ENCODE assay signal across 24 cellular contexts in genomic region chrX:148960060-148960459, GRCh38.
"Had no signal": no experiment of that assay in that cellular context is flagged by ENCODE, and none has a peak within 500 bp of the region (broad histone marks: within the 10 kb centered on the region; RNA-seq: fewer than 3 reads in every experiment).

No MANE protein-coding gene starts in this region.

- H3K4me1 ChIP-seq: ascending aorta, psoas muscle had no signal

- H3K27ac Mint-ChIP-seq: activated CD8-positive, alpha-beta T cell treated with anti-CD3 and anti-CD28 coated beads for 36 hours; effector memory CD8-positive, alpha-beta T cell; immature natural killer cell; naive thymus-derived CD8-positive, alpha-beta T cell; stimulated activated naive CD8-positive, alpha-beta T cell treated with anti-CD3 and anti-CD28 coated beads, Interleukin-15, amount 100 ng/mL, for 72 hours; type B pancreatic cell had no signal

- H3K9me3 ChIP-seq: ascending aorta, mucosa of descending colon, psoas muscle had no signal

- H3K36me3 ChIP-seq: ascending aorta, cardiac muscle cell had no signal

- H3K4me3 Mint-ChIP-seq: activated CD8-positive, alpha-beta T cell treated with anti-CD3 and anti-CD28 coated beads for 36 hours; activated T-cell treated with anti-CD3 and anti-CD28 coated beads, Interleukin-2, amount 50 U/mL, for 4 hours; effector memory CD8-positive, alpha-beta T cell; immature natural killer cell; naive thymus-derived CD8-positive, alpha-beta T cell; stimulated activated naive CD8-positive, alpha-beta T cell treated with anti-CD3 and anti-CD28 coated beads, Interleukin-15, amount 100 ng/mL, for 72 hours; type B pancreatic cell had no signal

- ATAC-seq: activated CD8-positive, alpha-beta T cell treated with anti-CD3 and anti-CD28 coated beads for 36 hours; activated T-cell treated with anti-CD3 and anti-CD28 coated beads, Interleukin-2, amount 50 U/mL, for 4 hours; effector memory CD8-positive, alpha-beta T cell; mucosa of descending colon; naive thymus-derived CD8-positive, alpha-beta T cell; psoas muscle; right cardiac atrium; stimulated activated naive CD8-positive, alpha-beta T cell treated with anti-CD3 and anti-CD28 coated beads, Interleukin-15, amount 100 ng/mL, for 72 hours had no signal

- H3K27me3 Mint-ChIP-seq: activated CD8-positive, alpha-beta T cell treated with anti-CD3 and anti-CD28 coated beads for 36 hours; effector memory CD8-positive, alpha-beta T cell; naive thymus-derived CD8-positive, alpha-beta T cell; stimulated activated naive CD8-positive, alpha-beta T cell treated with anti-CD3 and anti-CD28 coated beads, Interleukin-15, amount 100 ng/mL, for 72 hours; type B pancreatic cell had no signal

- FAIRE-seq: small intestine had no signal

- H3K36me3 Mint-ChIP-seq: immature natural killer cell; naive thymus-derived CD8-positive, alpha-beta T cell had no signal

- H3K4me3 ChIP-seq: ascending aorta, cardiac muscle cell, mucosa of descending colon, psoas muscle had no signal

- H3K27me3 ChIP-seq: ascending aorta, cardiac muscle cell had no signal

- H3K4me1 Mint-ChIP-seq: immature natural killer cell; naive thymus-derived CD8-positive, alpha-beta T cell; stimulated activated naive CD8-positive, alpha-beta T cell treated with anti-CD3 and anti-CD28 coated beads, Interleukin-15, amount 100 ng/mL, for 72 hours had no signal

- H3K9me3 Mint-ChIP-seq: activated CD8-positive, alpha-beta T cell treated with anti-CD3 and anti-CD28 coated beads for 36 hours; activated T-cell treated with anti-CD3 and anti-CD28 coated beads, Interleukin-2, amount 50 U/mL, for 4 hours; effector memory CD8-positive, alpha-beta T cell; naive thymus-derived CD8-positive, alpha-beta T cell; stimulated activated naive CD8-positive, alpha-beta T cell treated with anti-CD3 and anti-CD28 coated beads, Interleukin-15, amount 100 ng/mL, for 72 hours; type B pancreatic cell had no signal

- H3K27ac ChIP-seq: ascending aorta, cardiac muscle cell, psoas muscle had no signal

- DNase-seq: activated CD4-positive, alpha-beta T cell treated with anti-CD3 and anti-CD28 coated beads for 48 hours; activated CD4-positive, CD25-positive, alpha-beta regulatory T cell; activated CD8-positive, alpha-beta T cell treated with anti-CD3 and anti-CD28 coated beads for 36 hours; activated effector memory CD4-positive, alpha-beta T cell treated with Interleukin-2 at 50 U/mL for 16 hours; activated naive CD4-positive, alpha-beta T cell treated with anti-CD3 and anti-CD28 coated beads, Interleukin-2, amount 50 U/mL, for 16 hours; activated T-cell treated with anti-CD3 and anti-CD28 coated beads, Interleukin-2, amount 50 U/mL, for 4 hours; effector memory CD8-positive, alpha-beta T cell; erythroblast; immature natural killer cell; kidney glomerular epithelial cell; mesenchymal stem cell; mucosa of descending colon; naive thymus-derived CD8-positive, alpha-beta T cell; psoas muscle; right cardiac atrium; small intestine; stimulated activated CD4-positive, alpha-beta T cell treated with anti-CD3 and anti-CD28 coated beads, Interleukin-15, amount 100 ng/mL, for 24 hours; stimulated activated CD4-positive, alpha-beta T cell treated with anti-CD3 and anti-CD28 coated beads, Interleukin-2, amount 100 ng/mL, for 48 hours; stimulated activated naive CD8-positive, alpha-beta T cell treated with anti-CD3 and anti-CD28 coated beads, Interleukin-15, amount 100 ng/mL, for 72 hours; T-helper 1 cell; T1000 had no signal
